ENCODE assay signal across 21 cellular contexts in genomic region chr15:48548376-48548775, GRCh38.
"Had no signal": no experiment of that assay in that cellular context is flagged by ENCODE, and none has a peak within 500 bp of the region (broad histone marks: within the 10 kb centered on the region; RNA-seq: fewer than 3 reads in every experiment).

No MANE protein-coding gene starts in this region.

- H3K36me3 ChIP-seq: heart right ventricle, neutrophil, stomach, thyroid gland, uterus had no signal

- H3K27me3 Mint-ChIP-seq: activated CD4-positive, alpha-beta T cell treated with anti-CD3 and anti-CD28 coated beads, Interleukin-2, amount 10 ng/mL, durations not matched to agents 24 days and 14 days; dendritic cell treated with granulocyte-macrophage colony-stimulating factor and Interleukin-4, amounts not matched to agents 40 ng/mL and 50 ng/mL, for 4 days had no signal

- H3K9me3 Mint-ChIP-seq: activated B cell treated with CpG ODN at 0.5 μM for 24 hours; activated CD4-positive, alpha-beta T cell treated with anti-CD3 and anti-CD28 coated beads, Interleukin-2, amount 10 ng/mL, durations not matched to agents 24 days and 14 days; activated naive CD4-positive, alpha-beta T cell treated with anti-CD3 and anti-CD28 coated beads, Interleukin-2, amount 50 U/mL, for 24 hours; central memory CD8-positive, alpha-beta T cell; dendritic cell treated with granulocyte-macrophage colony-stimulating factor and Interleukin-4, amounts not matched to agents 40 ng/mL and 50 ng/mL, for 4 days; T-helper 2 cell treated with Interferon-gamma antibody and Interleukin-4, amounts not matched to agents 5 μg/mL and 100 μg/mL, for 36 hours had no signal

- H3K36me3 Mint-ChIP-seq: activated naive CD4-positive, alpha-beta T cell treated with anti-CD3 and anti-CD28 coated beads, Interleukin-2, amount 50 U/mL, for 24 hours; naive thymus-derived CD4-positive, alpha-beta T cell had no signal

- H3K4me3 Mint-ChIP-seq: activated B cell treated with CpG ODN at 0.5 μM for 24 hours; activated CD4-positive, alpha-beta T cell treated with anti-CD3 and anti-CD28 coated beads, Interleukin-2, amount 10 ng/mL, durations not matched to agents 24 days and 14 days; activated CD8-positive, alpha-beta T cell treated with anti-CD3 and anti-CD28 coated beads, Interleukin-2, amount 10 ng/mL, durations not matched to agents 7 days and 5 days; activated naive CD4-positive, alpha-beta T cell treated with anti-CD3 and anti-CD28 coated beads, Interleukin-2, amount 50 U/mL, for 24 hours; central memory CD8-positive, alpha-beta T cell; dendritic cell treated with granulocyte-macrophage colony-stimulating factor and Interleukin-4, amounts not matched to agents 40 ng/mL and 50 ng/mL, for 4 days; naive thymus-derived CD4-positive, alpha-beta T cell; T-helper 2 cell treated with Interferon-gamma antibody and Interleukin-4, amounts not matched to agents 5 μg/mL and 100 μg/mL, for 36 hours had no signal

- H3K4me1 ChIP-seq: body of pancreas had no signal

- H3K27me3 ChIP-seq: body of pancreas, heart right ventricle, neutrophil, stomach, thyroid gland, uterus had no signal

- H3K27ac Mint-ChIP-seq: activated B cell treated with CpG ODN at 0.5 μM for 24 hours; activated CD4-positive, alpha-beta T cell treated with anti-CD3 and anti-CD28 coated beads, Interleukin-2, amount 10 ng/mL, durations not matched to agents 24 days and 14 days; activated CD8-positive, alpha-beta T cell treated with anti-CD3 and anti-CD28 coated beads, Interleukin-2, amount 10 ng/mL, durations not matched to agents 7 days and 5 days; activated naive CD4-positive, alpha-beta T cell treated with anti-CD3 and anti-CD28 coated beads, Interleukin-2, amount 50 U/mL, for 24 hours; dendritic cell treated with granulocyte-macrophage colony-stimulating factor and Interleukin-4, amounts not matched to agents 40 ng/mL and 50 ng/mL, for 4 days; naive thymus-derived CD4-positive, alpha-beta T cell; T-helper 2 cell treated with Interferon-gamma antibody and Interleukin-4, amounts not matched to agents 5 μg/mL and 100 μg/mL, for 36 hours had no signal

- H3K4me3 ChIP-seq: body of pancreas, heart right ventricle, stomach, thyroid gland, uterus had no signal

- H3K9me3 ChIP-seq: body of pancreas, neutrophil, stomach, thyroid gland, uterus had no signal

- H3K27ac ChIP-seq: body of pancreas, neutrophil, thyroid gland had no signal

- ATAC-seq: activated CD8-positive, alpha-beta T cell treated with anti-CD3 and anti-CD28 coated beads, Interleukin-2, amount 10 ng/mL, durations not matched to agents 7 days and 5 days; body of pancreas; left colon; naive thymus-derived CD4-positive, alpha-beta T cell had no signal

- DNase-seq: activated B cell treated with CpG ODN at 0.5 μM for 24 hours; activated CD8-positive, alpha-beta memory T cell treated with anti-CD3 and anti-CD28 coated beads, Interleukin-2, amount 50 U/mL, for 4 hours; activated CD8-positive, alpha-beta T cell treated with anti-CD3 and anti-CD28 coated beads, Interleukin-2, amount 10 ng/mL, durations not matched to agents 7 days and 5 days; activated effector memory CD4-positive, alpha-beta T cell treated with anti-CD3 and anti-CD28 coated beads, Interleukin-2, amount 50 U/mL, for 16 hours; activated T-cell treated with anti-CD3 and anti-CD28 coated beads, Interleukin-2, amount 50 U/mL, for 48 hours; body of pancreas; effector memory CD4-positive, alpha-beta T cell; heart right ventricle; left colon; naive thymus-derived CD4-positive, alpha-beta T cell; posterior cingulate gyrus; retina; stomach; thyroid gland; uterus had no signal

- H3K4me1 Mint-ChIP-seq: activated B cell treated with CpG ODN at 0.5 μM for 24 hours; activated CD4-positive, alpha-beta T cell treated with anti-CD3 and anti-CD28 coated beads, Interleukin-2, amount 10 ng/mL, durations not matched to agents 24 days and 14 days; activated naive CD4-positive, alpha-beta T cell treated with anti-CD3 and anti-CD28 coated beads, Interleukin-2, amount 50 U/mL, for 24 hours; central memory CD8-positive, alpha-beta T cell; naive thymus-derived CD4-positive, alpha-beta T cell had no signal
